ENCODE assay signal across 8 cellular contexts in genomic region chr16:52547001-52547833, GRCh38. TPM values are rescaled to one million over a fixed set of nuclear protein-coding genes. Genes with fewer than 3 reads are reported as not detected.
DNase-seq lines count a peak whose midpoint lies in the region; ATAC-seq and TF ChIP-seq lines count a peak whose summit lies in the region.

Gene TOX3 (minus strand): TSS chr16:52547143. CDS start chr16:52546723, 420 bp downstream.

- H3K36me3 Mint-ChIP-seq in glutamatergic neuron (ENCODE audit: unreplicated experiment) (no peaks in the 10 kb centered on the region), progenitor cell of endocrine pancreas (ENCODE audit: insufficient read depth) (peaks cover 2% of the 10 kb centered on the region)

- TF ChIP-seq CTCF in GM10248 (IDR thresholded peaks at IDR 0.05; ENCODE audit: control extremely low read depth, extremely low read depth, low read depth, missing control alignments) (no peak), glutamatergic neuron (IDR thresholded peaks at IDR 0.05; ENCODE audit: partially characterized antibody, unreplicated experiment) (no peak), progenitor cell of endocrine pancreas (IDR thresholded peaks at IDR 0.05; ENCODE audit: unreplicated experiment) (no peak), foreskin fibroblast (IDR thresholded peaks at IDR 0.05; ENCODE audit: low read depth, low read length) (no peak)

- peaks cover 13% of the 10 kb centered on the region for H3K9me3 Mint-ChIP-seq in glutamatergic neuron (ENCODE audit: unreplicated experiment)
- no peaks in the 10 kb centered on the region for H3K9me3 Mint-ChIP-seq in progenitor cell of endocrine pancreas (ENCODE audit: low read depth)

- H3K27me3 Mint-ChIP-seq in glutamatergic neuron (ENCODE audit: unreplicated experiment) (peaks cover 6% of the 10 kb centered on the region), progenitor cell of endocrine pancreas (no peaks in the 10 kb centered on the region)

- H3K4me1 Mint-ChIP-seq in glutamatergic neuron (ENCODE audit: low read depth, unreplicated experiment) (peaks cover 12% of the 10 kb centered on the region), progenitor cell of endocrine pancreas (ENCODE audit: low read depth) (peaks cover 56% of the 10 kb centered on the region)

- peak within 1 kb of the TSS; percentile 99 for H3K4me3 Mint-ChIP-seq in glutamatergic neuron (ENCODE audit: unreplicated experiment)
- peak within 1 kb of the TSS; percentile 98 for H3K4me3 Mint-ChIP-seq in progenitor cell of endocrine pancreas (ENCODE audit: low read depth)

- DNase-seq in GM10248 (ENCODE audit: extremely low spot score) (peak; percentile 10), NCI-H2171 (lab: John Stamatoyannopoulos, UW) (peak; percentile 36), glutamatergic neuron (peak; percentile 80), progenitor cell of endocrine pancreas (ENCODE audit: low spot score, unreplicated experiment) (peak; percentile 61), AML-193 (lab: John Stamatoyannopoulos, UW) (no peak), foreskin fibroblast (no peak)

- CTCF ChIA-PET in GM10248 (lab: Yijun Ruan, JAX), result interaction anchor here (1.8 kb wide), 1 partner anchor 32 kb away, joined by 4 read pairs; no protein-coding TSS in a partner anchor

- POLR2A ChIA-PET in GM10248 (lab: Yijun Ruan, JAX), result no interaction called here

- H3K27ac Mint-ChIP-seq in glutamatergic neuron (ENCODE audit: unreplicated experiment) (peak within 1 kb of the TSS; percentile 79), progenitor cell of endocrine pancreas (peak within 1 kb of the TSS; percentile 98)

- ATAC-seq in HG03442 (IDR thresholded peaks at IDR 0.05; ENCODE audit: unreplicated experiment) (no peak), HG03175 (IDR thresholded peaks at IDR 0.05; ENCODE audit: unreplicated experiment) (no peak)

- no peak within 1 kb of the TSS for H3K4me3 ChIP-seq in foreskin fibroblast (ENCODE audit: low read depth in 1 of 2, low read length in 2 of 2)

RNA-seq across cellular contexts. Expression of gene TOX3, which starts in this region (rescaled TPM):
- total RNA-seq in glutamatergic neuron (ENCODE audit: unreplicated experiment), result 54.8 TPM
- total RNA-seq in progenitor cell of endocrine pancreas, result 80.8 and 84.8 TPM in 2 replicates

Comparison
In these comparisons a context has a peak if more than half of its experiments do, and no peak if none do; other contexts are left out.
1. DNase-seq: peak in GM10248 (single experiment), NCI-H2171 (single experiment), glutamatergic neuron (single experiment) and progenitor cell of endocrine pancreas (single experiment); none in AML-193 (0 of 2) and foreskin fibroblast (0 of 2).